Comparison of ENCODE assay signal across 1 cellular context in genomic region chr7:2863461-2864066, GRCh38.
TF ChIP-seq lines count a peak whose summit lies in the region.

No MANE protein-coding gene starts in this region.

TF ChIP-seq in HepG2, 621 proteins besides CTCF, POLR2A, EP300 and RAD21 (continued from another document and continues in another):
- TF ChIP-seq ZBTB33 (CRISPR knock-in tag; IDR thresholded peaks at IDR 0.05) (no peak), ZNF564 (CRISPR knock-in tag; IDR thresholded peaks at IDR 0.05) (peak; percentile 39; the same call in 1 of the 2 replicates), MTF2 (CRISPR knock-in tag; IDR thresholded peaks at IDR 0.05; ENCODE audit: borderline replicate concordance) (no peak), SKI (IDR thresholded peaks at IDR 0.05; ENCODE audit: partially characterized antibody) (peak; percentile 71), MATR3 (CRISPR knock-in tag; IDR thresholded peaks at IDR 0.05) (no peak), THRA (CRISPR knock-in tag; IDR thresholded peaks at IDR 0.05; ENCODE audit: borderline replicate concordance) (peak; percentile 79; the same call in 1 of the 2 replicates), RARG (CRISPR knock-in tag; IDR thresholded peaks at IDR 0.05; ENCODE audit: low read depth) (no peak), SRF (IDR thresholded peaks at IDR 0.05; ENCODE audit: low read depth, low read length) (no peak), ZNF746 (CRISPR knock-in tag; IDR thresholded peaks at IDR 0.05) (peak; percentile 40; the same call in 1 of the 2 replicates), BORCS8-MEF2B (CRISPR knock-in tag; IDR thresholded peaks at IDR 0.05) (no peak), ZNF318 (CRISPR knock-in tag; IDR thresholded peaks at IDR 0.05) (peak; percentile 84; the same call in 1 of the 2 replicates), GABPA (IDR thresholded peaks at IDR 0.05; ENCODE audit: low read depth, low read length) (peak; percentile 77), GABPA (CRISPR knock-in tag; IDR thresholded peaks at IDR 0.05; ENCODE audit: low read depth) (peak; percentile 93), RNF219 (CRISPR knock-in tag; IDR thresholded peaks at IDR 0.05) (0 out of 2 replicates have a peak, but pooled peaks have one; percentile 41), SOX6 (IDR thresholded peaks at IDR 0.05) (no peak), SOX6 (CRISPR knock-in tag; IDR thresholded peaks at IDR 0.05) (peak; percentile 51), NFE2L2 (IDR thresholded peaks at IDR 0.05; ENCODE audit: low read length) (no peak), ZKSCAN8 (CRISPR knock-in tag; IDR thresholded peaks at IDR 0.05; ENCODE audit: borderline replicate concordance) (no peak), SP4 (CRISPR knock-in tag; IDR thresholded peaks at IDR 0.05) (peak; percentile 55; the same call in 1 of the 2 replicates), ZNF280D (CRISPR knock-in tag; IDR thresholded peaks at IDR 0.05) (peak; percentile 84), ZSCAN31 (CRISPR knock-in tag; IDR thresholded peaks at IDR 0.05; ENCODE audit: low read depth) (no peak), ETV5 (CRISPR knock-in tag; IDR thresholded peaks at IDR 0.05; ENCODE audit: borderline replicate concordance) (peak; percentile 98), MLXIP (CRISPR knock-in tag; IDR thresholded peaks at IDR 0.05; ENCODE audit: borderline replicate concordance) (no peak), NR2C2 (CRISPR knock-in tag; IDR thresholded peaks at IDR 0.05; ENCODE audit: borderline replicate concordance) (peak; percentile 99), ZNF749 (CRISPR knock-in tag; IDR thresholded peaks at IDR 0.05; ENCODE audit: borderline replicate concordance) (no peak), ZNF670 (CRISPR knock-in tag; IDR thresholded peaks at IDR 0.05; ENCODE audit: borderline replicate concordance) (no peak), ZNF256 (CRISPR knock-in tag; conservative IDR thresholded peaks at IDR 0.05) (no peak), ZBTB7B (CRISPR knock-in tag; IDR thresholded peaks at IDR 0.05) (no peak), SNAPC2 (CRISPR knock-in tag; IDR thresholded peaks at IDR 0.05) (no peak), MTA1 (CRISPR knock-in tag; IDR thresholded peaks at IDR 0.05; ENCODE audit: borderline replicate concordance) (no peak), ZNF776 (CRISPR knock-in tag; IDR thresholded peaks at IDR 0.05) (no peak), HIC2 (CRISPR knock-in tag; IDR thresholded peaks at IDR 0.05; ENCODE audit: low read depth) (peak; percentile 61; the same call in 1 of the 2 replicates), ZNF275 (CRISPR knock-in tag; IDR thresholded peaks at IDR 0.05; ENCODE audit: borderline replicate concordance) (no peak)
